In genomic region chr6:165636015-165636414, GRCh38 we compare ENCODE assay signal across 1 cellular context.
TF ChIP-seq lines count a peak whose summit lies in the region.

No MANE protein-coding gene starts in this region.

TF ChIP-seq in H1, 55 proteins besides CTCF, POLR2A, EP300 and RAD21:
- no peak for TF ChIP-seq MAFK (IDR thresholded peaks at IDR 0.05; ENCODE audit: low read depth, low read length)
- TF ChIP-seq, protein P1, sequence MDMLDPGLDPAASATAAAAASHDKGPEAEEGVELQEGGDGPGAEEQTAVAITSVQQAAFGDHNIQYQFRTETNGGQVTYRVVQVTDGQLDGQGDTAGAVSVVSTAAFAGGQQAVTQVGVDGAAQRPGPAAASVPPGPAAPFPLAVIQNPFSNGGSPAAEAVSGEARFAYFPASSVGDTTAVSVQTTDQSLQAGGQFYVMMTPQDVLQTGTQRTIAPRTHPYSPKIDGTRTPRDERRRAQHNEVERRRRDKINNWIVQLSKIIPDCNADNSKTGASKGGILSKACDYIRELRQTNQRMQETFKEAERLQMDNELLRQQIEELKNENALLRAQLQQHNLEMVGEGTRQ (IDR thresholded peaks at IDR 0.05; ENCODE audit: low read length): no peak
- no peak for TF ChIP-seq BACH1 (IDR thresholded peaks at IDR 0.05; ENCODE audit: low read length)
- TF ChIP-seq ASH2L (IDR thresholded peaks at IDR 0.05; ENCODE audit: low read length): no peak
- TF ChIP-seq SP2 (IDR thresholded peaks at IDR 0.05; ENCODE audit: low read length): no peak
